8 cellular contexts compared by ENCODE assay signal in the genomic region with DNA sequence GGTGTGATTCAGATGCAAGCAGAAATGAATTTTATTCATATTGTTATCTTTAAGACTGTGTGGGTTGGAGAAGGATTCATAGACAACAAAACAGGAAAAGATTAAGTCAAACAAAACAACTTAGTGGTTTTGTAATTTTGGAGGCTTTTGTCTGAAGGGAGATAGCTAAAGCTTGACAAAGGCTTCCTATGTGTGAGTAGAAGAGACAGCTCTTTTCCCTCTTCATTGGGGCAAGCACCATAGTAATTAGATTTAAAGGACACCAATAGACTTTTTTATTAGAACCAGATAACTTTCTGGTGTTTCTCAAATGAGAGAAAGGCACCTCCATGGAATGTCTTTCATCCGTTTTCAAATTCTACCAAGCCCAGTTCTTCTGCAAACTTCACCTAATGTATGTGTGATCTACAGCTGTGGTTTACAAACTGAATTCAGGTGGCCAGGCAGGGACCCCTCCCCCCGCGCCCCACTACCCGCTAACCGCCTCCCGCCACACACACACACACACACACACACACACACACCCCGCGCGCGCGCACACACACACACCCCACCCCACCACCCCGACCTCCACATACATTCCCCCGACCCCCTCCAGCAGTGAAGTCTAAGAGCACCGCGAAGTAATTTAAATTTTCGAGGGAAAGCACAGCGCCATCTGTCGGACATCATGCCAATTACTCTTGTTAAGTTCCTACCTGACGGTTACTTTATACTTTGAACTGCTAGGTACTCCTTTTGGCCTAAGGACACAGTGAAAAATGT. TPM values are rescaled to one million over a fixed set of nuclear protein-coding genes. Genes with fewer than 3 reads are reported as not detected.
DNase-seq lines count a peak whose midpoint lies in the region; ATAC-seq and TF ChIP-seq lines count a peak whose summit lies in the region.

No MANE protein-coding gene starts in this region.

- intact Hi-C loops in colonic mucosa (cut with DNase I): loop anchor here (2.0 kb wide), 1 partner anchor 211 kb away; no protein-coding TSS in a partner anchor

- H3K27me3 ChIP-seq in Karpas-422 (ENCODE audit: low read length): no peaks in the 10 kb centered on the region
- no peaks in the 10 kb centered on the region for H3K27me3 ChIP-seq in colonic mucosa
- no peaks in the 10 kb centered on the region for H3K27me3 ChIP-seq in liver (ENCODE audit: control insufficient read depth in 4 of 4, insufficient read depth in 4 of 4, low read length in 3 of 4)

- TF ChIP-seq CTCF in colonic mucosa (IDR thresholded peaks at IDR 0.05) (no peak), liver (IDR thresholded peaks at IDR 0.05; ENCODE audit: low read depth, low read length, missing input control) (peak; percentile 71)

- TF ChIP-seq RAD21 in liver (IDR thresholded peaks at IDR 0.05): peak; percentile 71 to 76

- 2% methylated on average over 19 of the region's 19 CpGs for WGBS in liver

- no peaks in the 10 kb centered on the region for H3K9me2 ChIP-seq in Karpas-422 (replicated peaks; ENCODE audit: insufficient read depth, low read length)

- H3K27ac ChIP-seq in Karpas-422 (ENCODE audit: low read length): no peak overlapping the region
- no peak overlapping the region for H3K27ac ChIP-seq in colonic mucosa
- H3K27ac ChIP-seq in liver (ENCODE audit: low read depth in 1 of 2, low read length in 2 of 2): peak overlapping the region; percentile 22 to 28

- H2AFZ ChIP-seq in Karpas-422 (ENCODE audit: low read length): peak overlapping the region; percentile 73

- no peaks in the 10 kb centered on the region for H3K9me3 ChIP-seq in Karpas-422 (ENCODE audit: low read length)
- no peaks in the 10 kb centered on the region for H3K9me3 ChIP-seq in colonic mucosa
- no peaks in the 10 kb centered on the region for H3K9me3 ChIP-seq in liver (ENCODE audit: control insufficient read depth in 4 of 4, low read length in 3 of 4)

- H3K4me3 ChIP-seq in Karpas-422 (ENCODE audit: low read length) (peak overlapping the region; percentile 47; the same call in 1 of the 2 replicates), colonic mucosa (no peak overlapping the region), liver (ENCODE audit: low read depth in 1 of 3, low read length in 3 of 3) (peak overlapping the region; percentile 49 to 65 (median 62))

- H4K20me1 ChIP-seq in Karpas-422 (ENCODE audit: insufficient read depth, low read depth, low read length): no peaks in the 10 kb centered on the region

- H3K4me2 ChIP-seq in Karpas-422 (ENCODE audit: low read depth, low read length, poor library complexity, severe bottlenecking): peak overlapping the region; percentile 50

- DNase-seq in COLO668 (lab: John Stamatoyannopoulos, UW; ENCODE audit: unreplicated experiment) (peak; percentile 44), Karpas-422 (peak; percentile 89), colonic mucosa (peak; percentile 83), NCI-H1930 (lab: John Stamatoyannopoulos, UW) (no peak)
- peak; percentile 60 for DNase-seq in activated CD4-positive, CD25-positive, alpha-beta regulatory T cell treated with anti-CD3 and anti-CD28 coated beads, Interleukin-2, amount 50 U/mL, for 72 hours
- DNase-seq in stimulated activated CD8-positive, alpha-beta memory T cell treated with anti-CD3 and anti-CD28 coated beads, Interleukin-12 subunit alpha, Interleukin-12 subunit beta, amount 100 ng/mL, for 24 hours (ENCODE audit: extremely low read depth): peak; percentile 14

- H3K79me2 ChIP-seq in Karpas-422 (ENCODE audit: low read length): no peaks in the 10 kb centered on the region

- no peak overlapping the region for H3K9ac ChIP-seq in Karpas-422 (ENCODE audit: low read length)
- H3K9ac ChIP-seq in colonic mucosa (ENCODE audit: low read depth in 2 of 2, low read length in 2 of 2): no peak overlapping the region
- H3K9ac ChIP-seq in liver (ENCODE audit: low read depth in 1 of 2, low read length in 2 of 2): peak overlapping the region in 1 of 2 donors; percentile 56

- H3K36me3 ChIP-seq in Karpas-422 (ENCODE audit: insufficient read depth, low read length): no peaks in the 10 kb centered on the region
- no peaks in the 10 kb centered on the region for H3K36me3 ChIP-seq in colonic mucosa
- no peaks in the 10 kb centered on the region for H3K36me3 ChIP-seq in liver (ENCODE audit: control insufficient read depth in 4 of 4, insufficient read depth in 3 of 4, low read depth in 1 of 4, low read length in 3 of 4)

- H3K4me1 ChIP-seq in Karpas-422 (ENCODE audit: low read length): peaks cover 3% of the 10 kb centered on the region
- H3K4me1 ChIP-seq in colonic mucosa: no peaks in the 10 kb centered on the region
- peaks cover 0 to 5% (median 3%) of the 10 kb centered on the region in 4 donors for H3K4me1 ChIP-seq in liver (ENCODE audit: control insufficient read depth in 4 of 4, insufficient read depth in 4 of 4, low read length in 3 of 4)

- peak; percentile 77 for ATAC-seq in GM21423 (IDR thresholded peaks at IDR 0.05; ENCODE audit: unreplicated experiment)

TF ChIP-seq in liver, 16 proteins besides CTCF, POLR2A, EP300 and RAD21:
- TF ChIP-seq EGR1 (IDR thresholded peaks at IDR 0.05; ENCODE audit: low read depth in 2 of 2) (no peak), TAF1 (conservative IDR thresholded peaks at IDR 0.05) (no peak), JUND (IDR thresholded peaks at IDR 0.05) (no peak), HNF4A (conservative IDR thresholded peaks at IDR 0.05) (peak; percentile 63 to 84), SP1 (IDR thresholded peaks at IDR 0.05) (peak; percentile 25)

RNA-seq across cellular contexts. Expression of gene PPP1R1C, which starts 31.7 kb away (rescaled TPM):
- total RNA-seq in Karpas-422 (2014; rRNA removed; shearing (Covaris generic); ENCODE audit: low replicate concordance): not detected in 2 replicates
- total RNA-seq in colonic mucosa: not detected
- total RNA-seq in liver: 10 to 100 TPM in 1 of 2 donors, 1 to 10 TPM in 1; 5.4 to 16.9 TPM
- polyA plus RNA-seq in liver: 10 to 100 TPM in 1 of 2 donors, 1 to 10 TPM in 1; 5.6 to 21.7 TPM

Comparison
In these comparisons a context has a peak if more than half of its experiments do, and no peak if none do; other contexts are left out.
1. DNase-seq: peak in COLO668 (single experiment), Karpas-422 (single experiment), activated CD4-positive, CD25-positive, alpha-beta regulatory T cell treated with anti-CD3 and anti-CD28 coated beads, Interleukin-2, amount 50 U/mL, for 72 hours (single experiment), colonic mucosa (single experiment) and stimulated activated CD8-positive, alpha-beta memory T cell treated with anti-CD3 and anti-CD28 coated beads, Interleukin-12 subunit alpha, Interleukin-12 subunit beta, amount 100 ng/mL, for 24 hours (single experiment); none in NCI-H1930 (0 of 2).
2. H3K27ac ChIP-seq: peak in liver (2 of 2); none in Karpas-422 (single experiment) and colonic mucosa (single experiment).